Comparison of ENCODE assay signal across 8 cellular contexts in the genomic region with DNA sequence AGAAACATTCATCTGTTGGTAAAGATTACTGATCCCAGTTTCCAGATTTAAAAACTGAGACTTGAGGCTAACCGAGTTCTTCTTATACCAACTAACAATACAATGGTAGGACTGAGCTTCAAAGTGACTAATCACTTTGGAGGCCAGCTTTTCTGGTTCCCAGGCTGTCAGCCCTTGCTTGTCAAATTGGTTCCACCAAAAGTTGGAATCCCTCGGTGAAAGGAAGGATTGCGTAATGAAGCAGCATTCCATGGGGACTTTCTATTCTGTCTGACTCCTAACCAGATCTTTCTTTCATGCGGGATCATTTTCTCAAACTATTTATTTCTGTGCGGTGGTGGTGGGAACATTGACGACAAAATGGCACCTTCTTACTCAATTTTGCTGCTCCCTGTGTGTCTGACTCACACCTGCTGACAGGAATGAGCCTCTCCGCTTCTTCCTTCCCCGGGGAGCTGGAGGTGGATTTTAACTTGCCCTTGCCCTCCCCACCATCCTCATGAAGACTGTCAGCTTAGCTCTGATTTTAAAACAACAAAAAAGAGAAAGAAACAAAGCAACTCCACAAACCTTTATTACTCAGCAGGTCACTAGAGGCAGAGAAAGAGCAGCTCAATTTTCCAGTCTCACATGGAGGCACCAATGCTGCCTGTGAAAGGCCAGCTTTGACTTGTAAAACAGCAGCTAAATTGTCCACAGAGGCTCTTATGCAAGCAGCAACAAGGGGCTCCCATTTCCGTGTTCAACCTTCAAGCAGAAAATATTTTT. TPM values are rescaled to one million over a fixed set of nuclear protein-coding genes. Genes with fewer than 3 reads are reported as not detected.
DNase-seq lines count a peak whose midpoint lies in the region; ATAC-seq and TF ChIP-seq lines count a peak whose summit lies in the region.
"Had no signal": no experiment of that assay in that cellular context is flagged by ENCODE, and none has a peak within 500 bp of the region (broad histone marks: within the 10 kb centered on the region; RNA-seq: fewer than 3 reads in every experiment).

No MANE protein-coding gene starts in this region.

- H3K9me3 ChIP-seq in HUES6 (ENCODE audit: control insufficient read depth, insufficient read depth, low read depth, low read length) (no peaks in the 10 kb centered on the region), iPS-18c (ENCODE audit: control insufficient read depth, insufficient read depth, low read length) (no peaks in the 10 kb centered on the region), subcutaneous abdominal adipose tissue (ENCODE audit: control insufficient read depth in 5 of 5, low read length in 5 of 5) (no peaks in the 10 kb centered on the region)

- peak overlapping the region in 3 of 5 experiments; percentile 23 to 65 (median 48) for H3K4me3 Mint-ChIP-seq in brain
- H3K4me3 Mint-ChIP-seq: activated CD4-positive, alpha-beta memory T cell treated with anti-CD3 and anti-CD28 coated beads, Interleukin-2, amount 10 ng/mL, durations not matched to agents 7 days and 5 days had no signal

- H3K9me3 Mint-ChIP-seq in brain, result peaks cover 0 to 2% (median 0%) of the 10 kb centered on the region in 5 experiments

- no peak overlapping the region for H3K9ac ChIP-seq in HUES6 (ENCODE audit: low read length)
- no peak overlapping the region for H3K9ac ChIP-seq in subcutaneous abdominal adipose tissue (ENCODE audit: low read length in 5 of 5)

- peaks cover 67% of the 10 kb centered on the region for H3K4me1 Mint-ChIP-seq in brain
- H3K4me1 Mint-ChIP-seq: activated CD4-positive, alpha-beta memory T cell treated with anti-CD3 and anti-CD28 coated beads, Interleukin-2, amount 10 ng/mL, durations not matched to agents 7 days and 5 days had no signal

- peaks cover 9% of the 10 kb centered on the region for H3K27me3 Mint-ChIP-seq in brain
- H3K27me3 Mint-ChIP-seq: activated CD4-positive, alpha-beta memory T cell treated with anti-CD3 and anti-CD28 coated beads, Interleukin-2, amount 10 ng/mL, durations not matched to agents 7 days and 5 days had no signal

- H3K27ac Mint-ChIP-seq in brain, result peak overlapping the region in 4 of 5 experiments; percentile 22 to 88 (median 48)
- H3K27ac Mint-ChIP-seq: activated CD4-positive, alpha-beta memory T cell treated with anti-CD3 and anti-CD28 coated beads, Interleukin-2, amount 10 ng/mL, durations not matched to agents 7 days and 5 days had no signal

- H3K27me3 ChIP-seq in HUES6 (ENCODE audit: control insufficient read depth, insufficient read depth, low read length) (no peaks in the 10 kb centered on the region), subcutaneous abdominal adipose tissue (ENCODE audit: control insufficient read depth in 5 of 5, insufficient read depth in 4 of 5, low read length in 5 of 5) (no peaks in the 10 kb centered on the region)

- H3K27ac ChIP-seq in HUES6 (ENCODE audit: low read depth, low read length), result peak overlapping the region; percentile 15; the same call in 1 of the 2 replicates
- peak overlapping the region; percentile 15 for H3K27ac ChIP-seq in subcutaneous abdominal adipose tissue (ENCODE audit: low read depth, low read length)

- no peak for ATAC-seq in HG03139 (IDR thresholded peaks at IDR 0.05; ENCODE audit: unreplicated experiment)

- H3K4me1 ChIP-seq in HUES6 (ENCODE audit: control insufficient read depth, insufficient read depth, low read length), result peaks cover 46% of the 10 kb centered on the region
- H3K4me1 ChIP-seq in subcutaneous abdominal adipose tissue (ENCODE audit: control insufficient read depth in 5 of 5, insufficient read depth in 5 of 5, low read length in 5 of 5), result peaks cover 13 to 60% (median 50%) of the 10 kb centered on the region in 5 donors

- H3K4me3 ChIP-seq in HUES6 (ENCODE audit: low read depth, low read length), result peak overlapping the region; percentile 33
- peak overlapping the region; percentile 1; the same call in 1 of the 2 replicates for H3K4me3 ChIP-seq in iPS-18c (ENCODE audit: insufficient read depth, low read depth, low read length)
- H3K4me3 ChIP-seq in subcutaneous abdominal adipose tissue (ENCODE audit: low read depth in 1 of 5, low read length in 5 of 5), result peak overlapping the region in 2 of 5 donors; percentile 19 to 24

- no peaks in the 10 kb centered on the region for H3K36me3 ChIP-seq in HUES6 (ENCODE audit: control insufficient read depth, insufficient read depth, low read length)
- H3K36me3 ChIP-seq in subcutaneous abdominal adipose tissue (ENCODE audit: control insufficient read depth in 5 of 5, insufficient read depth in 5 of 5, low read length in 5 of 5), result no peaks in the 10 kb centered on the region

- H3K36me3 Mint-ChIP-seq in brain, result no peaks in the 10 kb centered on the region

- TF ChIP-seq CTCF in brain (conservative IDR thresholded peaks at IDR 0.05), result no peak

- DNase-seq in activated CD8-positive, alpha-beta memory T cell treated with anti-CD3 and anti-CD28 coated beads, Interleukin-2, amount 50 U/mL, for 48 hours, result no peak
- DNase-seq in NCI-H2196 treated with DMSO at 0.1 percent for 48 hours (lab: John Stamatoyannopoulos, UW; ENCODE audit: unreplicated experiment), result no peak
- DNase-seq: activated CD4-positive, alpha-beta memory T cell treated with anti-CD3 and anti-CD28 coated beads, Interleukin-2, amount 10 ng/mL, durations not matched to agents 7 days and 5 days had no signal

RNA-seq across cellular contexts. Expression of gene RASAL2, which starts 32.9 kb away (rescaled TPM):
- 4.0 TPM for polyA plus RNA-seq in brain (ENCODE audit: insufficient read depth, low read depth, low replicate concordance)
